ENCODE assay signal across 12 cellular contexts in the genomic region with DNA sequence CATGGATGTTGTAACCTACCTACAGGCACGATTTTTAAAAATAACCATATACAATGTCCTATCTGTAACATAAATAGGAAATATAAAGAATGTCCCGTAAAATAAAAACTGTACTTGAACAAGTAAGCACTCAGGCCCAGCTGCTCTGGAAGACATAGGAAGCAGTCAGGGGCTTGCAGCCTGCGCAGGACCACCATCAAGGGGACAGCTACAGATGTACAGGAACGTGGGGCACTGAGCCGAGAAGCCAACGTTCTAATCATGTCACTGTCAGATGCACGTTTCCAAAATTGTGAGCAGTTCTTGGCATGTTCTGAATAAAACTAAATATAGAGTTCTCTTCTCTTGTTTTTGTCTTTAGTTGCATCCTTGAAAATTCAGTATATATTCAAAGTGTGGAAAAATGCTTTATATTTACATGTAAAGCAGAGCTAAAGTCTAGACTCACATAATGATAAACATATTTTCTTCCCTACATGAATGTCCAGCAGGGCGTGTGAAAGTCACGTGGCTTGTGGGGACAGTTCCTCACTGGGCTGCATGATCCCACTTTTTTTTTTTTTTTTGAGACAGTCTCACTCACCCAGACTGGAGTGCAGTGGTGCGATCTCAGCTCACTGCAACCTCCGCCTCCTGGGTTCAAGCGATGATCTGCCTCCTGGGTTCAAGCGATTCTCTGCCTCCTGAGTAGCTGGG.
"Had no signal": no experiment of that assay in that cellular context is flagged by ENCODE, and none has a peak within 500 bp of the region (broad histone marks: within the 10 kb centered on the region; RNA-seq: fewer than 3 reads in every experiment).

No MANE protein-coding gene starts in this region.

- DNase-seq: dermis blood vessel endothelial cell; foreskin keratinocyte; kidney glomerular epithelial cell; lower lobe of right lung; natural killer cell; ovary; small intestine; stimulated activated CD4-positive, alpha-beta T cell treated with anti-CD3 and anti-CD28 coated beads, Interleukin-2, amount 100 ng/mL, for 48 hours; stimulated activated naive CD4-positive, alpha-beta T cell treated with Interleukin-2 at 50 U/mL for 16 hours; thyroid gland had no signal

- ATAC-seq: foreskin keratinocyte, left lobe of liver, lower lobe of right lung, natural killer cell, right cardiac atrium had no signal
